Comparison of ENCODE assay signal across 13 cellular contexts in genomic region chr3:4849739-4850138, GRCh38.
DNase-seq lines count a peak whose midpoint lies in the region; ATAC-seq, FAIRE-seq and TF ChIP-seq lines count a peak whose summit lies in the region.
"Had no signal": no experiment of that assay in that cellular context is flagged by ENCODE, and none has a peak within 500 bp of the region (broad histone marks: within the 10 kb centered on the region; RNA-seq: fewer than 3 reads in every experiment).

No MANE protein-coding gene starts in this region.

- peak overlapping the region; percentile 62 for H3K4me3 Mint-ChIP-seq in activated T-cell treated with anti-CD3 and anti-CD28 coated beads, Interleukin-2, amount 50 U/mL, for 24 hours
- H3K4me3 Mint-ChIP-seq in stimulated activated naive CD8-positive, alpha-beta T cell treated with anti-CD3 and anti-CD28 coated beads, Interleukin-15, amount 100 ng/mL, for 72 hours = peak overlapping the region; percentile 65 to 71

- H2AFZ ChIP-seq in GM12878 (ENCODE audit: control insufficient read depth, low read depth, low read length) = no peak overlapping the region

- H3K9ac ChIP-seq in GM12878 (ENCODE audit: control insufficient read depth, insufficient read depth, low read length) = peak overlapping the region; percentile 37; the same call in 1 of the 2 replicates

- no peak for TF ChIP-seq CTCF in GM12878 (IDR thresholded peaks at IDR 0.05 in 2 of 3, conservative IDR thresholded peaks at IDR 0.05 in 1 of 3; ENCODE audit: control insufficient read depth in 2 of 3, extremely low read depth in 1 of 3, insufficient read depth in 1 of 3, low read depth in 3 of 3, low read length in 3 of 3)

- H3K4me1 ChIP-seq in GM12878 (ENCODE audit: control insufficient read depth, insufficient read depth, low read length) = peaks cover 47% of the 10 kb centered on the region

- peaks cover 0 to 2% of the 10 kb centered on the region in 2 experiments; a peak in 1 of 4 replicates for H3K36me3 ChIP-seq in GM12878 (ENCODE audit: control insufficient read depth in 2 of 2, insufficient read depth in 2 of 2, low read length in 1 of 2)

- intact Hi-C loops in GM12878 (cut with micrococcal nuclease; ENCODE audit: unreplicated experiment) = loop anchor here (1.0 to 5.0 kb wide), 12 partner anchors 18 to 348 kb away; no protein-coding TSS in a partner anchor

- SMC1A ChIA-PET in GM12878 (lab: Charles Lee; ENCODE audit: uncharacterized antibody, unreplicated experiment) = interaction anchor here (0.8 to 10.6 kb wide), 31 partner anchors 12 to 205 kb away, joined by 3 to 185 read pairs (median 5); partner anchors contain the start of gene BHLHE40

- no peaks in the 10 kb centered on the region for H3K9me3 Mint-ChIP-seq in activated T-cell treated with anti-CD3 and anti-CD28 coated beads, Interleukin-2, amount 50 U/mL, for 24 hours
- no peaks in the 10 kb centered on the region for H3K9me3 Mint-ChIP-seq in stimulated activated naive CD8-positive, alpha-beta T cell treated with anti-CD3 and anti-CD28 coated beads, Interleukin-15, amount 100 ng/mL, for 72 hours

- POLR2A ChIA-PET in GM12878 (lab: Charles Lee) = interaction anchor here (0.7 to 3.7 kb wide), 17 partner anchors 8 to 163 kb away, joined by 3 to 39 read pairs (median 4); partner anchors contain the start of gene BHLHE40

- peak overlapping the region; percentile 80 for H3K27ac ChIP-seq in GM12878 (ENCODE audit: control insufficient read depth, insufficient read depth)

- BruUV-seq in GM12878 (replicated peaks; lab: Mats Ljungman, UMichigan) = TSS peak; percentile 96

- H3K4me3 ChIP-seq in GM12878 = peak overlapping the region; percentile 50; the same call in 1 of the 2 replicates

- DNase-seq in activated T-cell treated with anti-CD3 and anti-CD28 coated beads, Interleukin-2, amount 50 U/mL, for 24 hours = no peak
- DNase-seq in activated T-cell treated with anti-CD3 and anti-CD28 coated beads, Interleukin-2, amount 50 U/mL, for 48 hours = no peak
- DNase-seq in MV-4-11 (lab: John Stamatoyannopoulos, UW) (peak; percentile 27), GM12878 (ENCODE audit: low read depth, low spot score) (no peak), NCI-H774 (lab: John Stamatoyannopoulos, UW) (no peak)
- no peak for DNase-seq in stimulated activated naive CD8-positive, alpha-beta T cell treated with anti-CD3 and anti-CD28 coated beads, Interleukin-15, amount 100 ng/mL, for 72 hours
- DNase-seq: Calu3, GDM1, NCI-H187 treated with DMSO at 0.1 percent for 48 hours, NCI-H526, substantia nigra had no signal

- H3K79me2 ChIP-seq in GM12878 (ENCODE audit: control insufficient read depth, insufficient read depth, low read length) = no peaks in the 10 kb centered on the region

- ATAC-seq in GM12878 = peak; percentile 3; the same call in 2 of the 3 replicates
- ATAC-seq in stimulated activated naive CD8-positive, alpha-beta T cell treated with anti-CD3 and anti-CD28 coated beads, Interleukin-15, amount 100 ng/mL, for 72 hours = no peak
- ATAC-seq in GM18520 (IDR thresholded peaks at IDR 0.05; ENCODE audit: unreplicated experiment) = no peak
- no peak for ATAC-seq in GM21723 (IDR thresholded peaks at IDR 0.05; ENCODE audit: unreplicated experiment)

- no peak for TF ChIP-seq POLR2A in GM12878 (IDR thresholded peaks at IDR 0.05; ENCODE audit: low read depth, low read length)

- no peaks in the 10 kb centered on the region for H3K27me3 ChIP-seq in GM12878 (replicated peaks in 1 of 2; ENCODE audit: control insufficient read depth in 2 of 2, insufficient read depth in 2 of 2, low read length in 1 of 2)

- no peak for TF ChIP-seq RAD21 in GM12878 (IDR thresholded peaks at IDR 0.05; ENCODE audit: insufficient read depth, low read depth, low read length)

- H4K20me1 ChIP-seq in GM12878 (ENCODE audit: control insufficient read depth, insufficient read depth) = no peaks in the 10 kb centered on the region

- CTCF ChIA-PET in GM12878 (lab: Yijun Ruan, JAX) = interaction anchor here (0.6 to 9.2 kb wide), 19 partner anchors 11 to 265 kb away, joined by 3 to 78 read pairs (median 5); no protein-coding TSS in a partner anchor

- no peak for TF ChIP-seq EP300 in GM12878 (IDR thresholded peaks at IDR 0.05; ENCODE audit: borderline replicate concordance in 1 of 2, control insufficient read depth in 1 of 2, low read depth in 2 of 2, low read length in 2 of 2)

- H3K36me3 Mint-ChIP-seq in activated T-cell treated with anti-CD3 and anti-CD28 coated beads, Interleukin-2, amount 50 U/mL, for 24 hours (ENCODE audit: low read depth) = peaks cover 25% of the 10 kb centered on the region

- RAD21 ChIA-PET in GM12878 (lab: Charles Lee; ENCODE audit: unreplicated experiment) = interaction anchor here (0.7 to 9.5 kb wide), 25 partner anchors 11 to 202 kb away, joined by 3 to 151 read pairs (median 7); partner anchors contain the start of gene BHLHE40

- peak overlapping the region; percentile 97 for H3K27ac Mint-ChIP-seq in activated T-cell treated with anti-CD3 and anti-CD28 coated beads, Interleukin-2, amount 50 U/mL, for 24 hours
- H3K27ac Mint-ChIP-seq in stimulated activated naive CD8-positive, alpha-beta T cell treated with anti-CD3 and anti-CD28 coated beads, Interleukin-15, amount 100 ng/mL, for 72 hours = peak overlapping the region; percentile 98 to 99

- H3K27me3 Mint-ChIP-seq in activated T-cell treated with anti-CD3 and anti-CD28 coated beads, Interleukin-2, amount 50 U/mL, for 24 hours = no peaks in the 10 kb centered on the region
- no peaks in the 10 kb centered on the region for H3K27me3 Mint-ChIP-seq in stimulated activated naive CD8-positive, alpha-beta T cell treated with anti-CD3 and anti-CD28 coated beads, Interleukin-15, amount 100 ng/mL, for 72 hours

- in situ Hi-C loops in GM12878 (cut with MboI) = loop anchor here (5.0 kb wide), 1 partner anchor 128 kb away; the partner anchor contains the start of gene BHLHE40

- no peak for FAIRE-seq in GM12878 (lab: Jason Lieb, UNC)

- H3K9me3 ChIP-seq in GM12878 (replicated peaks; ENCODE audit: control insufficient read depth, insufficient read depth, low read length) = no peaks in the 10 kb centered on the region

- peaks cover 92% of the 10 kb centered on the region for H3K4me1 Mint-ChIP-seq in activated T-cell treated with anti-CD3 and anti-CD28 coated beads, Interleukin-2, amount 50 U/mL, for 24 hours (ENCODE audit: low read depth)
- peaks cover 97% of the 10 kb centered on the region for H3K4me1 Mint-ChIP-seq in stimulated activated naive CD8-positive, alpha-beta T cell treated with anti-CD3 and anti-CD28 coated beads, Interleukin-15, amount 100 ng/mL, for 72 hours

- peak overlapping the region; percentile 74 for H3K4me2 ChIP-seq in GM12878 (ENCODE audit: control insufficient read depth, insufficient read depth)

TF ChIP-seq in GM12878, 131 proteins besides CTCF, POLR2A, EP300 and RAD21:
- TF ChIP-seq SPI1 (IDR thresholded peaks at IDR 0.05; ENCODE audit: borderline replicate concordance, insufficient read depth, low read depth, low read length) (peak; percentile 43; the same call in 1 of the 2 replicates), KDM1A (IDR thresholded peaks at IDR 0.05; ENCODE audit: borderline replicate concordance) (no peak), TCF7 (IDR thresholded peaks at IDR 0.05; ENCODE audit: borderline replicate concordance) (no peak), GABPA (IDR thresholded peaks at IDR 0.05; ENCODE audit: low read depth) (no peak), STAT3 (IDR thresholded peaks at IDR 0.05; ENCODE audit: low read depth, low read length) (no peak), BCL11A (IDR thresholded peaks at IDR 0.05; ENCODE audit: low read depth, low read length) (no peak), SMARCA5 (IDR thresholded peaks at IDR 0.05) (peak; percentile 88; the same call in 1 of the 2 replicates), CBX5 (IDR thresholded peaks at IDR 0.05; ENCODE audit: low read depth) (no peak), NRF1 (conservative IDR thresholded peaks at IDR 0.05; ENCODE audit: low read depth, low read length) (no peak), RB1 (IDR thresholded peaks at IDR 0.05; ENCODE audit: borderline replicate concordance) (no peak), WRNIP1 (IDR thresholded peaks at IDR 0.05; ENCODE audit: borderline replicate concordance, low read depth, low read length) (no peak)
